ENCODE assay signal across 8 cellular contexts in genomic region chr5:139293199-139293503, GRCh38. TPM values are rescaled to one million over a fixed set of nuclear protein-coding genes. Genes with fewer than 3 reads are reported as not detected.
A peak's percentile ranks its signal among the peaks of the same experiment; 100 is the strongest.
DNase-seq lines count a peak whose midpoint lies in the region; ATAC-seq and TF ChIP-seq lines count a peak whose summit lies in the region.

No MANE protein-coding gene starts in this region.

- TF ChIP-seq CTCF in BE2C (IDR thresholded peaks at IDR 0.05; ENCODE audit: low read depth, low read length): no peak
- TF ChIP-seq CTCF in KMS-11 (conservative IDR thresholded peaks at IDR 0.05; ENCODE audit: low read depth, low read length): no peak
- no peak for TF ChIP-seq CTCF in colonic mucosa (IDR thresholded peaks at IDR 0.05)

- H3K27me3 ChIP-seq in BE2C (no peaks in the 10 kb centered on the region), KMS-11 (ENCODE audit: insufficient read depth, low read depth) (no peaks in the 10 kb centered on the region), colonic mucosa (no peaks in the 10 kb centered on the region)

- POLR2A ChIA-PET in naive thymus-derived CD8-positive, alpha-beta T cell (lab: Charles Lee): interaction anchor here (0.6 to 8.6 kb wide), 29 partner anchors 10 to 954 kb away, joined by 3 to 126 read pairs (median 6); partner anchors contain the start of genes EGR1, ETF1, HSPA9 and PAIP2
- POLR2A ChIA-PET in HEK293T (lab: Yijun Ruan, JAX): interaction anchor here (0.6 to 4.4 kb wide), 17 partner anchors 12 to 705 kb away, joined by 3 to 104 read pairs (median 4); partner anchors contain the start of genes PAIP2, SIL1 and UBE2D2

- peak overlapping the region; percentile 87 for H3K4me2 ChIP-seq in KMS-11

- peak overlapping the region; percentile 99; the same call in 1 of the 2 replicates for H3K9ac ChIP-seq in KMS-11
- H3K9ac ChIP-seq in colonic mucosa (ENCODE audit: low read depth in 2 of 2, low read length in 2 of 2): peak overlapping the region; percentile 88 to 98

- H3K9me3 ChIP-seq in BE2C: no peaks in the 10 kb centered on the region
- no peaks in the 10 kb centered on the region for H3K9me3 ChIP-seq in colonic mucosa

- H3K36me3 Mint-ChIP-seq in naive thymus-derived CD8-positive, alpha-beta T cell: peaks cover 0 to 5% (median 0%) of the 10 kb centered on the region in 3 donors

- H3K79me2 ChIP-seq in KMS-11 (ENCODE audit: insufficient read depth, low read depth): peaks cover 45% of the 10 kb centered on the region

- CTCF ChIA-PET in HEK293T (lab: Yijun Ruan, JAX): interaction anchor here (1.5 kb wide), 1 partner anchor 8 kb away, joined by 3 read pairs; no protein-coding TSS in a partner anchor

- H3K4me1 ChIP-seq in BE2C (no peaks in the 10 kb centered on the region), KMS-11 (ENCODE audit: low read depth, poor library complexity, severe bottlenecking) (peaks cover 34% of the 10 kb centered on the region), colonic mucosa (peaks cover 13% of the 10 kb centered on the region)

- H3K4me1 Mint-ChIP-seq in naive thymus-derived CD8-positive, alpha-beta T cell: peaks cover 17 to 43% (median 33%) of the 10 kb centered on the region in 4 donors

- peak overlapping the region; percentile 72; the same call in 1 of the 2 replicates for H2AFZ ChIP-seq in KMS-11 (ENCODE audit: low read depth)

- peak in 1 of 2 donors; percentile 12 for ATAC-seq in naive thymus-derived CD8-positive, alpha-beta T cell
- ATAC-seq in HG03135 (IDR thresholded peaks at IDR 0.05; ENCODE audit: unreplicated experiment): no peak
- no peak for ATAC-seq in GM19467 (IDR thresholded peaks at IDR 0.05; ENCODE audit: unreplicated experiment)

- peaks cover 37% of the 10 kb centered on the region for H4K20me1 ChIP-seq in KMS-11 (ENCODE audit: insufficient read depth)

- H3K27ac Mint-ChIP-seq in naive thymus-derived CD8-positive, alpha-beta T cell: peak overlapping the region; percentile 96 to 100 (median 99)

- H3K27ac ChIP-seq in KMS-11 (peak overlapping the region; percentile 99), colonic mucosa (peak overlapping the region; percentile 100)

- H3K27me3 Mint-ChIP-seq in naive thymus-derived CD8-positive, alpha-beta T cell: no peaks in the 10 kb centered on the region

- peak overlapping the region; percentile 95 to 99 (median 98) for H3K4me3 Mint-ChIP-seq in naive thymus-derived CD8-positive, alpha-beta T cell

- H3K36me3 ChIP-seq in BE2C (peaks cover 16% of the 10 kb centered on the region), KMS-11 (ENCODE audit: insufficient read depth) (no peaks in the 10 kb centered on the region), colonic mucosa (no peaks in the 10 kb centered on the region)

- H3K4me3 ChIP-seq in BE2C (ENCODE audit: low read depth, low read length) (peak overlapping the region; percentile 42), KMS-11 (IDR thresholded peaks at IDR 0.05; ENCODE audit: insufficient read depth, low read depth, low read length) (no peak overlapping the region), colonic mucosa (peak overlapping the region; percentile 85)

- intact Hi-C loops in colonic mucosa (cut with DNase I): loop anchor here (10.0 kb wide), 1 partner anchor 102 kb away; the partner anchor contains the start of gene PROB1

- H3K9me3 Mint-ChIP-seq in naive thymus-derived CD8-positive, alpha-beta T cell: no peaks in the 10 kb centered on the region

- DNase-seq in BE2C (no peak), colonic mucosa (no peak), HEK293T (ENCODE audit: extremely low spot score) (no peak), NCI-H1436 (lab: John Stamatoyannopoulos, UW) (no peak)
- no peak for DNase-seq in naive thymus-derived CD8-positive, alpha-beta T cell

TF ChIP-seq in HEK293T, 16 proteins besides CTCF, POLR2A, EP300 and RAD21:
- TF ChIP-seq ZNF384 (IDR thresholded peaks at IDR 0.05) (no peak), TARDBP (IDR thresholded peaks at IDR 0.05) (no peak), FOXK2 (IDR thresholded peaks at IDR 0.05) (no peak), SP1 (IDR thresholded peaks at IDR 0.05) (no peak), FOXA1 (IDR thresholded peaks at IDR 0.05) (no peak), CTBP1 (IDR thresholded peaks at IDR 0.05; ENCODE audit: borderline replicate concordance) (no peak), L3MBTL2 (conservative IDR thresholded peaks at IDR 0.05) (no peak)

RNA-seq across cellular contexts. Expression of gene MATR3, which starts 0.4 kb away (rescaled TPM):
- polyA plus RNA-seq in BE2C (2012; ENCODE audit: insufficient read depth, insufficient read length, low read depth): 178 TPM
- total RNA-seq in colonic mucosa: 100 to 1,000 TPM; 105 to 128 TPM
- total RNA-seq in naive thymus-derived CD8-positive, alpha-beta T cell: 100 to 1,000 TPM; 259 to 272 TPM
- polyA plus RNA-seq in naive thymus-derived CD8-positive, alpha-beta T cell: 100 to 1,000 TPM; 323 to 351 (median 327) TPM

RNA-seq across cellular contexts. Expression of gene PAIP2, which starts 48.5 kb away (rescaled TPM):
- 185 TPM for polyA plus RNA-seq in BE2C (2012; ENCODE audit: insufficient read depth, insufficient read length, low read depth)
- total RNA-seq in colonic mucosa: 10 to 100 TPM; 39.4 to 49.7 TPM
- 100 to 1,000 TPM; 129 to 150 TPM for total RNA-seq in naive thymus-derived CD8-positive, alpha-beta T cell
- polyA plus RNA-seq in naive thymus-derived CD8-positive, alpha-beta T cell: 100 to 1,000 TPM; 359 to 455 (median 406) TPM
